ENCODE assay signal across 10 cellular contexts in the genomic region with DNA sequence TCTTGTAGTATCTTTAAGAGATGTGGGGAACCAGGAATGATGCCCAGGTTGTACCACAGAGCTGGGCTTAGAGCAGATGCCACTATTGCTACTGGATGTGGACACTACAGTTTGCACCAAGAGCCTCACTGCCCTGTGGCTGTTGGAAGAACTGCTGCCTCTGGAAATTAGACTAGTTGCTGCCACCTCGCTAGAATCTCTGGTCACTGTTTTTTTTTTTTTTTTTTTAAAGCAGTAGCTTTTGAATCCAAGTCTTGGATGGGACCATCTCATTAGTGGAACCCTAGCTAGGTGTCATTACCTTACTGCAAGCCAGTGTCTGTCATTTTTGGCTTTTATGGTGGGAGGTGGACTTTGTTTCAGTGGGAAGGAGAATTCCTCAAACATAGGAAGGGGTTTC.
DNase-seq lines count a peak whose midpoint lies in the region; ATAC-seq and TF ChIP-seq lines count a peak whose summit lies in the region.
"Had no signal": no experiment of that assay in that cellular context is flagged by ENCODE, and none has a peak within 500 bp of the region (broad histone marks: within the 10 kb centered on the region; RNA-seq: fewer than 3 reads in every experiment).

No MANE protein-coding gene starts in this region.

- peaks cover 15% of the 10 kb centered on the region for H3K4me1 ChIP-seq in A673 (ENCODE audit: insufficient read depth, low read length, poor library complexity, severe bottlenecking)
- no peaks in the 10 kb centered on the region for H3K4me1 ChIP-seq in body of pancreas

- H3K4me3 ChIP-seq in A673 (ENCODE audit: low read depth, low read length, poor library complexity, severe bottlenecking) (no peak overlapping the region), body of pancreas (no peak overlapping the region)
- H3K4me3 ChIP-seq: SJCRH30 had no signal

- BruUV-seq in A673 (replicated peaks; lab: Mats Ljungman, UMichigan), result no TSS peak

- 0 out of 2 replicates have a peak, but pooled peaks have one; percentile 10 for TF ChIP-seq CTCF in A673 (conservative IDR thresholded peaks at IDR 0.05; ENCODE audit: low read depth, low read length)
- TF ChIP-seq CTCF in body of pancreas (IDR thresholded peaks at IDR 0.05), result peak in 4 of 7 experiments; percentile 9 to 21 (median 14)

- POLR2A ChIA-PET in A673 (lab: Charles Lee; ENCODE audit: low non-redundant PET), result no interaction called here

- intact Hi-C loops in A673 (cut with micrococcal nuclease; ENCODE audit: unreplicated experiment), result no loop called here
- intact Hi-C loops in body of pancreas (cut with DNase I), result no loop called here

- TF ChIP-seq POLR2A in body of pancreas (IDR thresholded peaks at IDR 0.05), result no peak

- ATAC-seq in body of pancreas (no peak), HG02610 (IDR thresholded peaks at IDR 0.05; ENCODE audit: unreplicated experiment) (no peak), HG03571 (IDR thresholded peaks at IDR 0.05; ENCODE audit: unreplicated experiment) (no peak)

- 45 to 50% methylated on average over 1 of the region's 1 CpG for WGBS in body of pancreas, 2 donors

- no peak overlapping the region for H3K27ac ChIP-seq in A673 (ENCODE audit: low read depth, low read length, poor library complexity, severe bottlenecking)
- H3K27ac ChIP-seq in body of pancreas, result no peak overlapping the region
- H3K27ac ChIP-seq: C4-2B, SJCRH30 had no signal

- no peaks in the 10 kb centered on the region for H3K27me3 ChIP-seq in A673 (replicated peaks; ENCODE audit: insufficient read depth, low read depth, low read length, poor library complexity)
- no peaks in the 10 kb centered on the region for H3K27me3 ChIP-seq in body of pancreas
- H3K27me3 ChIP-seq: SJCRH30 had no signal

- DNase-seq in A673 (ENCODE audit: low spot score), result no peak
- peak; percentile 31 for DNase-seq in HCEC 1CT
- DNase-seq in body of pancreas, result no peak
- peak; percentile 8 for DNase-seq in kidney tubule cell (ENCODE audit: low spot score)
- no peak for DNase-seq in NCI-H128 (lab: John Stamatoyannopoulos, UW; ENCODE audit: unreplicated experiment)
- no peak for DNase-seq in stimulated activated CD4-positive, alpha-beta T cell treated with anti-CD3 and anti-CD28 coated beads, Interleukin-1b, Interleukin-23, amount 100 ng/mL, for 48 hours
- DNase-seq: SJCRH30 had no signal

- H3K9me3 ChIP-seq in A673 (ENCODE audit: low read depth, low read length, poor library complexity, severe bottlenecking) (no peaks in the 10 kb centered on the region), body of pancreas (no peaks in the 10 kb centered on the region)
- H3K9me3 ChIP-seq: SJCRH30 had no signal

- CTCF ChIA-PET in A673 (lab: Charles Lee), result interaction anchor here (0.6 kb wide), 1 partner anchor 88 kb away, joined by 3 read pairs; no protein-coding TSS in a partner anchor

- H3K36me3 ChIP-seq in A673 (ENCODE audit: insufficient read depth, low read length, poor library complexity, severe bottlenecking) (no peaks in the 10 kb centered on the region), body of pancreas (replicated peaks in 1 of 2; ENCODE audit: insufficient read depth in 1 of 2, low read depth in 2 of 2) (no peaks in the 10 kb centered on the region)

Comparison
In these comparisons a context has a peak if more than half of its experiments do, and no peak if none do; other contexts are left out.
1. DNase-seq: peak in HCEC 1CT (single experiment) and kidney tubule cell (single experiment); none in A673 (single experiment), body of pancreas (0 of 4), NCI-H128 (single experiment) and stimulated activated CD4-positive, alpha-beta T cell treated with anti-CD3 and anti-CD28 coated beads, Interleukin-1b, Interleukin-23, amount 100 ng/mL, for 48 hours (single experiment).